Comparison of ENCODE assay signal across 10 cellular contexts in the genomic region with DNA sequence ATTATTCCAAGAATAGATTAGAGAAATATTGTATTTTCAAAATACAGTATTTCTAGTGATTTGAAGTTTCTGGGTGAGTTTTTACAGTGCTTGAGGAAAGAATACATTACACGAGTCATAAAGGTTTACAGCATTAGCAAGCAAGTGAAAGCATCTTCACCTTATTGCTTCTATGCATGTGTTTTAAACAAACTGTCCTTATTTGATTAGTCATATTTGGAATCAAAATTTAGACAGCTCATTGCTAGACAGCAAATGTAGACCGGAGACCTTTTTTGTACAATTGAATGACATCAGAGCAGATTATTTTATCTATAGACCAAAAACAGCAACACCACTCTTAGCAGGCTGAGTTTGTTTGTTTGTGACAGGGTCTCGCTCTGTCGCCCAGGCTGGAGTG.
"Had no signal": no experiment of that assay in that cellular context is flagged by ENCODE, and none has a peak within 500 bp of the region (broad histone marks: within the 10 kb centered on the region; RNA-seq: fewer than 3 reads in every experiment).

No MANE protein-coding gene starts in this region.

- H3K27ac ChIP-seq: GM23248 had no signal

- ATAC-seq: HCT116, K562 had no signal

- H3K9me3 ChIP-seq: HAP-1 had no signal

- H3K4me3 Mint-ChIP-seq: HFFc6 had no signal

- FAIRE-seq: HTR-8/SVneo, K562 had no signal

- H3K4me3 ChIP-seq: GM23248, HAP-1, K562 had no signal

- H3K27ac Mint-ChIP-seq: HFFc6 had no signal

- H2AFZ ChIP-seq: GM23248 had no signal

- H3K9ac ChIP-seq: GM23248 had no signal

- H3K36me3 ChIP-seq: HAP-1 had no signal

- DNase-seq: GM23248, GOT3, H7, HFFc6, IMR-90, KG1 had no signal
